16 cellular contexts compared by ENCODE assay signal in the genomic region with DNA sequence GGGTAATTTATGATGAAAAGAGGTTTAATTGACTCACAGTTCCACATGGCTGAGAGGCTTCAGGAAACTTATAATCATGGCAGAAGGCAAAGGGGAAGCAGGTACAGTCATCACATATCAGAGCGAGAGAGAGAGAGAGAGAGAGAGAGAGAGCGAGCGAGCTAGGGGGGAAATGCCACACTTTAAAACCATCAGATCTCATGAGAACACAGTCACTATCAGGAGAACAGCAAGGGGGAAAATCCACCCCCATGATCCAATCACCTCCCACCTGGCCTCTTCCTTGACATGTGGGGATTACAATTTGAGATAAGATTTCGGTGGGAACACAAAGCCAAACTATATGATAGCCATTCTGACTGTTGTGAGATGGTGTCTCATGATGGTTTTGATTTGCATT.
"Had no signal": no experiment of that assay in that cellular context is flagged by ENCODE, and none has a peak within 500 bp of the region (broad histone marks: within the 10 kb centered on the region; RNA-seq: fewer than 3 reads in every experiment).

No MANE protein-coding gene starts in this region.

- DNase-seq: colonic mucosa; dermis blood vessel endothelial cell; foreskin melanocyte; head of caudate nucleus; hippocampal formation; left lung; lower lobe of right lung; naive thymus-derived CD4-positive, alpha-beta T cell; nephron progenitor cell; posterior cingulate gyrus; spleen; stimulated activated CD4-positive, alpha-beta T cell treated with anti-CD3 and anti-CD28 coated beads, Interleukin-15, amount 100 ng/mL, for 24 hours; stimulated activated CD4-positive, alpha-beta T cell treated with anti-CD3 and anti-CD28 coated beads, Interleukin-1b, Interleukin-23, amount 100 ng/mL, for 48 hours; stimulated activated CD4-positive, alpha-beta T cell treated with anti-CD3 and anti-CD28 coated beads, Interleukin-4, amount 100 ng/mL, for 24 hours; tibial artery; upper lobe of left lung had no signal
